Comparison of ENCODE assay signal across 9 cellular contexts in genomic region chr5:156922207-156922792, GRCh38. TPM values are rescaled to one million over a fixed set of nuclear protein-coding genes. Genes with fewer than 3 reads are reported as not detected.
DNase-seq lines count a peak whose midpoint lies in the region; ATAC-seq lines count a peak whose summit lies in the region.
"Had no signal": no experiment of that assay in that cellular context is flagged by ENCODE, and none has a peak within 500 bp of the region (broad histone marks: within the 10 kb centered on the region; RNA-seq: fewer than 3 reads in every experiment).

No MANE protein-coding gene starts in this region.

- H3K27me3 Mint-ChIP-seq in immature natural killer cell (ENCODE audit: low read depth in 3 of 3), result no peaks in the 10 kb centered on the region

- ATAC-seq in GM18868 (IDR thresholded peaks at IDR 0.05; ENCODE audit: unreplicated experiment) (peak; percentile 61), GM21529 (IDR thresholded peaks at IDR 0.05; ENCODE audit: unreplicated experiment) (peak; percentile 52), HG03354 (IDR thresholded peaks at IDR 0.05; ENCODE audit: poor library complexity, severe bottlenecking, unreplicated experiment) (peak; percentile 57)

- no peaks in the 10 kb centered on the region for H3K9me3 Mint-ChIP-seq in immature natural killer cell

- H3K4me1 Mint-ChIP-seq in immature natural killer cell, result peaks cover 56 to 83% of the 10 kb centered on the region in 2 donors

- peaks cover 3 to 14% (median 9%) of the 10 kb centered on the region in 3 donors for H3K36me3 Mint-ChIP-seq in immature natural killer cell

- DNase-seq in immature natural killer cell, result peak; percentile 21 to 35 (median 25)
- no peak for DNase-seq in ureter (ENCODE audit: low spot score)
- DNase-seq in NCI-H345 treated with DMSO at 0.1 percent for 48 hours (lab: John Stamatoyannopoulos, UW; ENCODE audit: unreplicated experiment), result no peak
- no peak for DNase-seq in RKO (ENCODE audit: low spot score)
- DNase-seq: NCI-H1417 had no signal

- H3K27ac Mint-ChIP-seq in immature natural killer cell, result peak overlapping the region; percentile 55 to 88 (median 84)

- H3K4me3 Mint-ChIP-seq in immature natural killer cell, result peak overlapping the region; percentile 58 to 75 (median 65)

RNA-seq across cellular contexts. Expression of gene TIMD4, which starts 40.7 kb away (rescaled TPM):
- under 1 TPM in 1 of 3 donors, not detected in 2; 0.43 TPM for polyA plus RNA-seq in immature natural killer cell
- 1.2 TPM for total RNA-seq in ureter
- total RNA-seq: SJSA1 had no signal

Comparison
In these comparisons a context has a peak if more than half of its experiments do, and no peak if none do; other contexts are left out.
1. DNase-seq: peak in immature natural killer cell (3 of 3); none in ureter (single experiment), NCI-H345 treated with DMSO at 0.1 percent for 48 hours (single experiment) and RKO (single experiment).
2. Peak in every context shown above with its lines, with median percentiles within 50 percentile points of each other: ATAC-seq.